ENCODE assay signal across 8 cellular contexts in genomic region chr11:69643646-69644045, GRCh38. TPM values are rescaled to one million over a fixed set of nuclear protein-coding genes. Genes with fewer than 3 reads are reported as not detected.
DNase-seq lines count a peak whose midpoint lies in the region; ATAC-seq lines count a peak whose summit lies in the region.

No MANE protein-coding gene starts in this region.

- intact Hi-C loops in activated T-helper 2 cell treated with anti-CD3 and anti-CD28 coated beads, Interferon-gamma antibody, Interleukin-2, Interleukin-4, amounts not matched to agents 10 μg/mL and 5 μg/mL and 100 μg/mL, durations not matched to agents 14 hours and 24 hours and 36 hours (cut with micrococcal nuclease) = loop anchor here (1.0 to 5.0 kb wide), 4 partner anchors 31 to 801 kb away; partner anchors contain the start of genes CPT1A and LTO1

- H3K36me3 ChIP-seq in iPS-20b (ENCODE audit: insufficient read depth, low read depth, low read length) (peaks cover 51% of the 10 kb centered on the region), subcutaneous abdominal adipose tissue (ENCODE audit: control insufficient read depth in 5 of 5, insufficient read depth in 5 of 5, low read length in 5 of 5) (peaks cover 0 to 45% (median 21%) of the 10 kb centered on the region in 5 donors)

- ATAC-seq in HG02623 (IDR thresholded peaks at IDR 0.05; ENCODE audit: unreplicated experiment) (no peak), HG03457 (IDR thresholded peaks at IDR 0.05; ENCODE audit: unreplicated experiment) (no peak)

- peaks cover 24% of the 10 kb centered on the region for H3K27me3 Mint-ChIP-seq in activated T-cell treated with anti-CD3 and anti-CD28 coated beads, Interleukin-2, amount 50 U/mL, for 24 hours
- peaks cover 25% of the 10 kb centered on the region for H3K27me3 Mint-ChIP-seq in activated T-helper 2 cell treated with anti-CD3 and anti-CD28 coated beads, Interferon-gamma antibody, Interleukin-2, Interleukin-4, amounts not matched to agents 10 μg/mL and 5 μg/mL and 100 μg/mL, durations not matched to agents 14 hours and 24 hours and 36 hours (ENCODE audit: low read depth)

- peaks cover 18% of the 10 kb centered on the region for H3K4me1 Mint-ChIP-seq in activated T-cell treated with anti-CD3 and anti-CD28 coated beads, Interleukin-2, amount 50 U/mL, for 24 hours (ENCODE audit: low read depth)
- H3K4me1 Mint-ChIP-seq in activated T-helper 2 cell treated with anti-CD3 and anti-CD28 coated beads, Interferon-gamma antibody, Interleukin-2, Interleukin-4, amounts not matched to agents 10 μg/mL and 5 μg/mL and 100 μg/mL, durations not matched to agents 14 hours and 24 hours and 36 hours (ENCODE audit: low read depth) = peaks cover 3% of the 10 kb centered on the region

- no peaks in the 10 kb centered on the region; the same call in 1 of the 2 replicates for H3K4me1 ChIP-seq in iPS-20b (ENCODE audit: insufficient read depth, low read length)
- peaks cover 2 to 65% (median 56%) of the 10 kb centered on the region in 5 donors for H3K4me1 ChIP-seq in subcutaneous abdominal adipose tissue (ENCODE audit: control insufficient read depth in 5 of 5, insufficient read depth in 5 of 5, low read length in 5 of 5)

- no peak for DNase-seq in activated T-cell treated with anti-CD3 and anti-CD28 coated beads, Interleukin-2, amount 50 U/mL, for 24 hours
- DNase-seq in activated T-cell treated with anti-CD3 and anti-CD28 coated beads for 4 hours = no peak
- no peak for DNase-seq in activated T-helper 2 cell treated with anti-CD3 and anti-CD28 coated beads, Interferon-gamma antibody, Interleukin-2, Interleukin-4, amounts not matched to agents 10 μg/mL and 5 μg/mL and 100 μg/mL, durations not matched to agents 14 hours and 24 hours and 36 hours (ENCODE audit: low spot score)
- no peak for DNase-seq in retina

- H3K27ac Mint-ChIP-seq in activated T-cell treated with anti-CD3 and anti-CD28 coated beads, Interleukin-2, amount 50 U/mL, for 24 hours = no peak overlapping the region
- no peak overlapping the region for H3K27ac Mint-ChIP-seq in activated T-helper 2 cell treated with anti-CD3 and anti-CD28 coated beads, Interferon-gamma antibody, Interleukin-2, Interleukin-4, amounts not matched to agents 10 μg/mL and 5 μg/mL and 100 μg/mL, durations not matched to agents 14 hours and 24 hours and 36 hours

- H3K4me3 ChIP-seq in iPS-20b (ENCODE audit: low read length) (0 out of 2 replicates have a peak overlapping the region, but pooled peaks have one; percentile 16), subcutaneous abdominal adipose tissue (ENCODE audit: low read depth in 1 of 5, low read length in 5 of 5) (peak overlapping the region in 3 of 5 donors; percentile 88 to 93 (median 92))

- H3K4me3 Mint-ChIP-seq in activated T-cell treated with anti-CD3 and anti-CD28 coated beads, Interleukin-2, amount 50 U/mL, for 24 hours = peak overlapping the region; percentile 10
- H3K4me3 Mint-ChIP-seq in activated T-helper 2 cell treated with anti-CD3 and anti-CD28 coated beads, Interferon-gamma antibody, Interleukin-2, Interleukin-4, amounts not matched to agents 10 μg/mL and 5 μg/mL and 100 μg/mL, durations not matched to agents 14 hours and 24 hours and 36 hours (ENCODE audit: low read depth) = peak overlapping the region; percentile 49

- no peaks in the 10 kb centered on the region for H3K9me3 Mint-ChIP-seq in activated T-cell treated with anti-CD3 and anti-CD28 coated beads, Interleukin-2, amount 50 U/mL, for 24 hours
- no peaks in the 10 kb centered on the region for H3K9me3 Mint-ChIP-seq in activated T-helper 2 cell treated with anti-CD3 and anti-CD28 coated beads, Interferon-gamma antibody, Interleukin-2, Interleukin-4, amounts not matched to agents 10 μg/mL and 5 μg/mL and 100 μg/mL, durations not matched to agents 14 hours and 24 hours and 36 hours

- H3K27ac ChIP-seq in iPS-20b (ENCODE audit: low read length) (no peak overlapping the region), subcutaneous abdominal adipose tissue (ENCODE audit: low read depth, low read length) (no peak overlapping the region)

- peaks cover 17% of the 10 kb centered on the region; the same call in 1 of the 2 replicates for H3K27me3 ChIP-seq in iPS-20b (ENCODE audit: insufficient read depth, low read length)
- H3K27me3 ChIP-seq in subcutaneous abdominal adipose tissue (ENCODE audit: control insufficient read depth in 5 of 5, insufficient read depth in 4 of 5, low read length in 5 of 5) = peaks cover 0 to 7% (median 0%) of the 10 kb centered on the region in 5 donors

- peaks cover 2% of the 10 kb centered on the region for H3K36me3 Mint-ChIP-seq in activated T-cell treated with anti-CD3 and anti-CD28 coated beads, Interleukin-2, amount 50 U/mL, for 24 hours (ENCODE audit: low read depth)
- H3K36me3 Mint-ChIP-seq in activated T-helper 2 cell treated with anti-CD3 and anti-CD28 coated beads, Interferon-gamma antibody, Interleukin-2, Interleukin-4, amounts not matched to agents 10 μg/mL and 5 μg/mL and 100 μg/mL, durations not matched to agents 14 hours and 24 hours and 36 hours (ENCODE audit: low read depth) = no peaks in the 10 kb centered on the region

- no peak overlapping the region for H3K9ac ChIP-seq in iPS-20b (ENCODE audit: low read depth, low read length)
- no peak overlapping the region for H3K9ac ChIP-seq in subcutaneous abdominal adipose tissue (ENCODE audit: low read length in 5 of 5)

- H3K9me3 ChIP-seq in iPS-20b (ENCODE audit: insufficient read depth, low read depth, low read length) (no peaks in the 10 kb centered on the region), subcutaneous abdominal adipose tissue (ENCODE audit: control insufficient read depth in 5 of 5, low read length in 5 of 5) (no peaks in the 10 kb centered on the region)

RNA-seq across cellular contexts. Expression of gene CCND1, which starts 2.7 kb away (rescaled TPM):
- 1.2 and 2.1 TPM in 2 replicates for total RNA-seq in activated T-helper 2 cell treated with anti-CD3 and anti-CD28 coated beads, Interferon-gamma antibody, Interleukin-2, Interleukin-4, amounts not matched to agents 10 μg/mL and 5 μg/mL and 100 μg/mL, durations not matched to agents 14 hours and 24 hours and 36 hours

RNA-seq across cellular contexts. Expression of gene LTO1, which starts 31.5 kb away (rescaled TPM):
- total RNA-seq in activated T-helper 2 cell treated with anti-CD3 and anti-CD28 coated beads, Interferon-gamma antibody, Interleukin-2, Interleukin-4, amounts not matched to agents 10 μg/mL and 5 μg/mL and 100 μg/mL, durations not matched to agents 14 hours and 24 hours and 36 hours = 24.4 and 26.4 TPM in 2 replicates
